10 cellular contexts compared by ENCODE assay signal in the genomic region with DNA sequence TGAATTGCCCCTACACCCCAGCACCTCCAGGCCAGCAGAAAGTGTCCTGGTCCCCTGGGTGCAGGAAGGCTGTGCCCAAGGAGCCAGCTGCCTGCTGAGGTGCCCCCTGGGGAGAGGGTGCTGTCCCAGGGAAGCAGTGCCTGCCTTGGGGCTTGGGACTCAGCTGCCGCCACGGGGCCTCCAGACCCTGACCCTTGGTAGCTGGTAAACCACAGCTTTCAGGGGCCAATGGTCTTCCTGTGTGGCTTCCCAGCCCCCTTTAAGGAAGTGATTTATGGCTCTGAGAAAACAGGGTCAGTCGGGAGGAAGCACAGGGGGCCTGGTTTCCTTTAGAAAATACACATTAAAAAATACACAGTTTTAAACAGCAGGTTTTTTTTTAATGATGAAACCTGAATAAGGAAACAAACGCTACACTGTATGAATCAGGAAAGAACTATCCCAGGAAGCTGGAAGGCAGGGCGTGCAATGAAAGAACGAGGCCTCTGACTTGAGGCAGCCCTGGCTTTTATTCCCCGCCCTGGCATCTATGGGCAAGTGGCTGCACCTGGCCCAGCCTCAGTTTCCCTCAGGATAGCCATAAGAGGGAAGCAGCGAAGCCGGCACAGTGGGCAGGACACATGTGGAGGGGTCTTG. TPM values are rescaled to one million over a fixed set of nuclear protein-coding genes. Genes with fewer than 3 reads are reported as not detected.
DNase-seq lines count a peak whose midpoint lies in the region; ATAC-seq and TF ChIP-seq lines count a peak whose summit lies in the region.
"Had no signal": no experiment of that assay in that cellular context is flagged by ENCODE, and none has a peak within 500 bp of the region (broad histone marks: within the 10 kb centered on the region; RNA-seq: fewer than 3 reads in every experiment).

No MANE protein-coding gene starts in this region.

- H3K4me3 ChIP-seq in PC-9 = no peak overlapping the region
- no peak overlapping the region for H3K4me3 ChIP-seq in epithelial cell of esophagus (ENCODE audit: low read length)
- H3K4me3 ChIP-seq: lung had no signal

- H3F3A ChIP-seq in PC-9 (ENCODE audit: insufficient read depth, low read depth) = peaks cover 16% of the 10 kb centered on the region; the same call in 1 of the 2 replicates

- no peaks in the 10 kb centered on the region for H3K36me3 Mint-ChIP-seq in nephron progenitor cell (ENCODE audit: low read depth)

- no TSS peak for BruUV-seq in PC-9 (replicated peaks; lab: Mats Ljungman, UMichigan)

- no peaks in the 10 kb centered on the region for H3K9me3 ChIP-seq in PC-9 (ENCODE audit: insufficient read depth, low read depth)

- peak overlapping the region; percentile 82; the same call in 1 of the 2 replicates for H2AFZ ChIP-seq in PC-9

- peaks cover 55% of the 10 kb centered on the region for H3K4me1 ChIP-seq in PC-9 (replicated peaks; ENCODE audit: insufficient read depth)

- peaks cover 45% of the 10 kb centered on the region for H3K4me1 Mint-ChIP-seq in nephron progenitor cell

- peak overlapping the region; percentile 59 for H3K4me3 Mint-ChIP-seq in nephron progenitor cell

- POLR2A ChIA-PET in PC-9 (lab: Charles Lee; ENCODE audit: unreplicated experiment) = no interaction called here

- no peaks in the 10 kb centered on the region for H3K9me3 Mint-ChIP-seq in nephron progenitor cell

- intact Hi-C loops in PC-9 (cut with micrococcal nuclease; ENCODE audit: unreplicated experiment) = no loop called here

- H3K27ac Mint-ChIP-seq in nephron progenitor cell = no peak overlapping the region

- H3K27me3 ChIP-seq in PC-9 (ENCODE audit: insufficient read depth, low read depth) = no peaks in the 10 kb centered on the region

- H3K9me2 ChIP-seq in PC-9 (ENCODE audit: insufficient read depth) = no peaks in the 10 kb centered on the region

- H3K27me3 Mint-ChIP-seq in nephron progenitor cell (ENCODE audit: low read depth, poor library complexity) = peaks cover 25% of the 10 kb centered on the region

- H3K79me2 ChIP-seq in PC-9 (ENCODE audit: low read depth) = no peaks in the 10 kb centered on the region

- H4K20me1 ChIP-seq in PC-9 (ENCODE audit: insufficient read depth) = no peaks in the 10 kb centered on the region

- TF ChIP-seq CTCF in PC-9 (conservative IDR thresholded peaks at IDR 0.05) (no peak), epithelial cell of esophagus (IDR thresholded peaks at IDR 0.05; ENCODE audit: insufficient read depth, low read depth, low read length, missing control alignments) (no peak), nephron progenitor cell (IDR thresholded peaks at IDR 0.05) (no peak)

- no peaks in the 10 kb centered on the region for H3K36me3 ChIP-seq in PC-9 (ENCODE audit: low read depth)

- H3K27ac ChIP-seq in PC-9 = peak overlapping the region; percentile 91

- peak overlapping the region; percentile 64 for H3K4me2 ChIP-seq in PC-9

- CTCF ChIA-PET in PC-9 (lab: Charles Lee) = no interaction called here

- peak; percentile 79 for DNase-seq in AG20443 (ENCODE audit: low spot score)
- DNase-seq in PC-9 = peak; percentile 37 to 81
- DNase-seq in epithelial cell of esophagus (ENCODE audit: low read depth) = peak; percentile 77
- peak; percentile 45 for DNase-seq in nephron progenitor cell
- no peak for DNase-seq in cerebellar nuclear complex (lab: John Stamatoyannopoulos, UW)
- DNase-seq in D341Med (ENCODE audit: low spot score) = no peak
- no peak for DNase-seq in NCI-H510A (lab: John Stamatoyannopoulos, UW)
- DNase-seq: activated CD4-positive, alpha-beta T cell treated with anti-CD3 and anti-CD28 coated beads for 48 hours had no signal

- ATAC-seq in activated CD4-positive, CD25-positive, alpha-beta regulatory T cell treated with anti-CD3 and anti-CD28 coated beads, Interleukin-2, amount 50 U/mL, for 24 hours = no peak

RNA-seq across cellular contexts. Expression of a gene that starts 40.6 kb away (rescaled TPM):
- total RNA-seq in PC-9 (2021) = 1.8 and 2.4 TPM in 2 replicates

Comparison
In these comparisons a context has a peak if more than half of its experiments do, and no peak if none do; other contexts are left out.
1. DNase-seq: peak in AG20443 (single experiment), PC-9 (2 of 2), epithelial cell of esophagus (single experiment) and nephron progenitor cell (single experiment); none in cerebellar nuclear complex (0 of 2), D341Med (single experiment) and NCI-H510A (single experiment).